ENCODE assay signal across 8 cellular contexts in the genomic region with DNA sequence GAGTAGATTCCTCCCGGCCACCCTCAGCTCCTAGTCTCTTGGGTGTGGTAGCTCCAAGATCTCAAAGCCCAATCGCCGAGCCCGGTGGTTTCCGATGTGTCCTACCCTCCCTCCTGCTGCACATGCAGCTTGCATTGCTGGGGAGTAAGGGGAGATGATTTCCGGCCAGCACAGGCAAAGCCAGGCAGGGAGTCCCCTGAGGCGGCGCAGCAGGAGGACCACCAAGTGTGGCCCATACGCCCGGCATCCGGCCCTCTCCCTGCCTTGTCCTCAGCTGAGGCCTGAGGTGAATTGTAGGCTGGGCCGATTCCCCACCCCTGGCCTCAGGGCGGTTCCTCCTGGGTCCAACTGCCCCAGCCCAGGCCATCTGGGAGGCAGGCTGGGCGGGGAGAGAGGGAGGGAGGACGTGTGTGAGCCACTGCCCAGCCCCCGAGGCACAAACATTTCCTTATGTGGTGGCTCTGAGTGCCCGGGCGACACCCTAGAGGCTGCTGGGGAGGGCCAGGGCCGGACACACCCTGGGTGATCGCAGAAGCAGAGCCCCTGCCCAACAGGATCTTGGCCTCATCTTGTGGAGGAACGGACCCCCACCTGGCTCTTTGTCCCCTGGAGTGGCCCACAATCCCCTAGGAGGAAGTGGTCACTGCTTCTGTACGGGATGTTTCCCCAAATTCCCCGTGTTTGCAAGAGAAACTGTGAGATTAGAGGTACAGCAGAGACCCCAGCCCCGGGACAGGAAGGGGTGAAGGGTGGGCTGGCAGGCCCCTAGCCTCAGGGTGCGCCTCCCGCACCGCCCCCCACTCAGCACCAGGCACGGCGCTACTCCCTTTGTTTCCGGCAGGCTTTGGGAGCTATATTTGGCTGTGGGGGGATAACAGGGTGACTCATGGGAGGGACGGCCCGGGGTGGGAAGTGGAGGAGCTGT. TPM values are rescaled to one million over a fixed set of nuclear protein-coding genes. Genes with fewer than 3 reads are reported as not detected.
DNase-seq lines count a peak whose midpoint lies in the region; ATAC-seq and TF ChIP-seq lines count a peak whose summit lies in the region.

No MANE protein-coding gene starts in this region.

- H3K36me3 ChIP-seq in SJCRH30, result no peaks in the 10 kb centered on the region
- H3K36me3 ChIP-seq in esophagus squamous epithelium, result no peaks in the 10 kb centered on the region
- H3K36me3 ChIP-seq in mucosa of rectum (ENCODE audit: control insufficient read depth in 2 of 2, insufficient read depth in 2 of 2, low read length in 2 of 2), result no peaks in the 10 kb centered on the region
- no peaks in the 10 kb centered on the region for H3K36me3 ChIP-seq in aorta (ENCODE audit: control insufficient read depth in 1 of 2, insufficient read depth in 2 of 2, low read length in 1 of 2)

- DNase-seq in DMS 273 treated with DMSO at 0.1 percent for 48 hours (lab: John Stamatoyannopoulos, UW), result peak; percentile 68
- peak; percentile 95 to 97 for DNase-seq in SJCRH30
- peak; percentile 72 for DNase-seq in esophagus squamous epithelium (lab: John Stamatoyannopoulos, UW)
- peak; percentile 97 to 98 for DNase-seq in aorta
- DNase-seq in activated T-cell treated with anti-CD3 and anti-CD28 coated beads for 4 hours, result no peak

- peak overlapping the region; percentile 59 for H3K4me3 ChIP-seq in SJCRH30
- peak overlapping the region; percentile 17 to 68 (median 44) for H3K4me3 ChIP-seq in esophagus squamous epithelium
- peak overlapping the region; percentile 87 to 91 for H3K4me3 ChIP-seq in mucosa of rectum (ENCODE audit: low read length in 2 of 2)
- peak overlapping the region in 1 of 2 donors; percentile 39 for H3K4me3 ChIP-seq in aorta (ENCODE audit: low read length in 2 of 2)

- ATAC-seq in GM19455 (IDR thresholded peaks at IDR 0.05; ENCODE audit: unreplicated experiment), result peak; percentile 42
- ATAC-seq in HG03521 (IDR thresholded peaks at IDR 0.05; ENCODE audit: unreplicated experiment), result peak; percentile 27
- ATAC-seq in aorta (ENCODE audit: low FRiP score), result peak; percentile 91

- H3K9ac ChIP-seq in mucosa of rectum (ENCODE audit: low read depth in 1 of 2, low read length in 2 of 2), result peak overlapping the region; percentile 99 to 100

- peak in 3 of 4 donors; percentile 57 to 92 (median 90) for TF ChIP-seq POLR2A in esophagus squamous epithelium (IDR thresholded peaks at IDR 0.05)

- peaks cover 11% of the 10 kb centered on the region for H3K4me1 ChIP-seq in SJCRH30
- H3K4me1 ChIP-seq in esophagus squamous epithelium, result peaks cover 40 to 70% (median 53%) of the 10 kb centered on the region in 3 donors
- H3K4me1 ChIP-seq in mucosa of rectum (ENCODE audit: control insufficient read depth in 2 of 2, insufficient read depth in 2 of 2, low read length in 2 of 2), result peaks cover 50 to 70% of the 10 kb centered on the region in 2 donors
- no peaks in the 10 kb centered on the region for H3K4me1 ChIP-seq in aorta (ENCODE audit: control insufficient read depth in 1 of 2, insufficient read depth in 2 of 2, low read length in 2 of 2)

- H3K9me3 ChIP-seq in SJCRH30 (replicated peaks), result no peaks in the 10 kb centered on the region
- H3K9me3 ChIP-seq in esophagus squamous epithelium, result no peaks in the 10 kb centered on the region
- peaks cover 0 to 2% of the 10 kb centered on the region in 2 donors for H3K9me3 ChIP-seq in mucosa of rectum (ENCODE audit: control insufficient read depth in 2 of 2, low read length in 2 of 2)
- no peaks in the 10 kb centered on the region for H3K9me3 ChIP-seq in aorta (ENCODE audit: control insufficient read depth, low read length)

- WGBS in esophagus squamous epithelium, 2 donors, result 19 to 20% methylated on average over 7 to 14 of the region's 32 CpGs
- WGBS in aorta, 2 donors, result 1 to 2% methylated on average over 32 of the region's 32 CpGs

- H3K27me3 ChIP-seq in SJCRH30, result no peaks in the 10 kb centered on the region
- H3K27me3 ChIP-seq in esophagus squamous epithelium, result no peaks in the 10 kb centered on the region
- no peaks in the 10 kb centered on the region for H3K27me3 ChIP-seq in mucosa of rectum (ENCODE audit: control insufficient read depth in 2 of 2, insufficient read depth in 2 of 2, low read length in 2 of 2)
- H3K27me3 ChIP-seq in aorta (ENCODE audit: control insufficient read depth in 1 of 2, insufficient read depth in 2 of 2, low read length in 1 of 2), result no peaks in the 10 kb centered on the region

- intact Hi-C loops in esophagus squamous epithelium (cut with DNase I) (no loop called here), aorta (cut with DNase I) (loop anchor here in 1 of 2 donors (2.0 kb wide), 2 partner anchors 40 to 54 kb away; no protein-coding TSS in a partner anchor)

- H3K27ac ChIP-seq in SJCRH30, result peak overlapping the region; percentile 95
- peak overlapping the region; percentile 85 to 99 (median 95) for H3K27ac ChIP-seq in esophagus squamous epithelium
- H3K27ac ChIP-seq in mucosa of rectum (ENCODE audit: low read depth in 2 of 2, low read length in 2 of 2), result peak overlapping the region; percentile 100
- peak overlapping the region; percentile 86 to 98 for H3K27ac ChIP-seq in aorta (ENCODE audit: low read depth in 1 of 2, low read length in 2 of 2)

- peak in 3 of 6 experiments; percentile 13 to 14 (median 14) for TF ChIP-seq CTCF in esophagus squamous epithelium (IDR thresholded peaks at IDR 0.05)

RNA-seq across cellular contexts. Expression of a gene that starts 41.9 kb away (rescaled TPM):
- 1,694 and 1,855 TPM in 2 replicates for total RNA-seq in SJCRH30 (2014; rRNA removed; shearing (Covaris generic))
- total RNA-seq in esophagus squamous epithelium (1,000 to 10,000 TPM in 2 of 4 donors, 100 to 1,000 TPM in 2; 670 to 1,121 (median 903) TPM), aorta (100 to 1,000 TPM; 792 to 882 TPM)
- polyA plus RNA-seq in aorta, result 1,000 to 10,000 TPM; 1,255 to 2,243 TPM

Comparison
In these comparisons a context has a peak if more than half of its experiments do, and no peak if none do; other contexts are left out.
1. ATAC-seq: peak in every context shown above with its lines; median percentile 91 in aorta; 42 in GM19455; 27 in HG03521.